2 cellular contexts compared by ENCODE assay signal in genomic region chr11:120097721-120098385, GRCh38.
TF ChIP-seq lines count a peak whose summit lies in the region.

No MANE protein-coding gene starts in this region.

TF ChIP-seq in SK-N-SH, 30 proteins besides CTCF, POLR2A, EP300 and RAD21:
- TF ChIP-seq FOXJ3 (CRISPR knock-in tag; IDR thresholded peaks at IDR 0.05) = no peak
- TF ChIP-seq TCF12 (IDR thresholded peaks at IDR 0.05) = no peak
- no peak for TF ChIP-seq CHD2 (IDR thresholded peaks at IDR 0.05; ENCODE audit: low read length, partially characterized antibody)
- no peak for TF ChIP-seq MEF2A (IDR thresholded peaks at IDR 0.05; ENCODE audit: borderline replicate concordance, low read depth)
- no peak for TF ChIP-seq FOSL2 (IDR thresholded peaks at IDR 0.05; ENCODE audit: borderline replicate concordance, low read depth)
- TF ChIP-seq MAX (IDR thresholded peaks at IDR 0.05; ENCODE audit: low read depth) = no peak
- no peak for TF ChIP-seq SIN3A (IDR thresholded peaks at IDR 0.05; ENCODE audit: borderline replicate concordance, low read depth, low read length)
- no peak for TF ChIP-seq GATA2 (CRISPR knock-in tag; IDR thresholded peaks at IDR 0.05)
- TF ChIP-seq RFX5 (IDR thresholded peaks at IDR 0.05; ENCODE audit: low read length) = no peak
- TF ChIP-seq PBX3 (IDR thresholded peaks at IDR 0.05) = no peak
- no peak for TF ChIP-seq YY1 (IDR thresholded peaks at IDR 0.05; ENCODE audit: low read depth)
- TF ChIP-seq NFIC (IDR thresholded peaks at IDR 0.05; ENCODE audit: borderline replicate concordance) = no peak
- no peak for TF ChIP-seq GABPA (IDR thresholded peaks at IDR 0.05; ENCODE audit: low read depth)
- TF ChIP-seq USF1 (IDR thresholded peaks at IDR 0.05; ENCODE audit: borderline replicate concordance, low read depth) = no peak
- TF ChIP-seq JUND (IDR thresholded peaks at IDR 0.05) = no peak
- no peak for TF ChIP-seq USF2 (IDR thresholded peaks at IDR 0.05; ENCODE audit: borderline replicate concordance, low read depth, low read length)
- TF ChIP-seq RCOR1 (IDR thresholded peaks at IDR 0.05; ENCODE audit: low read length) = no peak
- TF ChIP-seq EZH2phosphoT487 (IDR thresholded peaks at IDR 0.05; ENCODE audit: borderline replicate concordance, low read depth) = no peak
- no peak for TF ChIP-seq ELF1 (IDR thresholded peaks at IDR 0.05)

TF ChIP-seq in SK-N-SH treated with all-trans-retinoic acid at 6 μM for 48 hours, 23 proteins besides CTCF, POLR2A, EP300 and RAD21:
- TF ChIP-seq GLIS3 (CRISPR knock-in tag; IDR thresholded peaks at IDR 0.05) (no peak), TSHZ2 (CRISPR knock-in tag; IDR thresholded peaks at IDR 0.05) (no peak), ZFP3 (CRISPR knock-in tag; IDR thresholded peaks at IDR 0.05) (no peak), RARB (CRISPR knock-in tag; IDR thresholded peaks at IDR 0.05) (no peak), ARNTL (CRISPR knock-in tag; IDR thresholded peaks at IDR 0.05; ENCODE audit: borderline replicate concordance, low read depth) (no peak), OSR1 (CRISPR knock-in tag; IDR thresholded peaks at IDR 0.05) (no peak), CREB5 (CRISPR knock-in tag; IDR thresholded peaks at IDR 0.05; ENCODE audit: low read depth) (no peak), ZNF565 (CRISPR knock-in tag; conservative IDR thresholded peaks at IDR 0.05; ENCODE audit: low read depth) (no peak), PPARA (CRISPR knock-in tag; IDR thresholded peaks at IDR 0.05; ENCODE audit: borderline replicate concordance) (no peak), CSDC2 (CRISPR knock-in tag; IDR thresholded peaks at IDR 0.05) (no peak), PATZ1 (CRISPR knock-in tag; IDR thresholded peaks at IDR 0.05; ENCODE audit: borderline replicate concordance) (no peak), CSRNP3 (CRISPR knock-in tag; IDR thresholded peaks at IDR 0.05) (no peak), ZNF70 (CRISPR knock-in tag; IDR thresholded peaks at IDR 0.05) (no peak), BACH2 (CRISPR knock-in tag; IDR thresholded peaks at IDR 0.05; ENCODE audit: borderline replicate concordance) (no peak), ZC3H10 (CRISPR knock-in tag; IDR thresholded peaks at IDR 0.05) (no peak), TOX (CRISPR knock-in tag; IDR thresholded peaks at IDR 0.05; ENCODE audit: borderline replicate concordance) (no peak), ZNF8 (CRISPR knock-in tag; IDR thresholded peaks at IDR 0.05) (no peak), ZFP30 (CRISPR knock-in tag; IDR thresholded peaks at IDR 0.05) (no peak), POU6F1 (CRISPR knock-in tag; IDR thresholded peaks at IDR 0.05; ENCODE audit: borderline replicate concordance, low read depth) (no peak)
